8 cellular contexts compared by ENCODE assay signal in the genomic region with DNA sequence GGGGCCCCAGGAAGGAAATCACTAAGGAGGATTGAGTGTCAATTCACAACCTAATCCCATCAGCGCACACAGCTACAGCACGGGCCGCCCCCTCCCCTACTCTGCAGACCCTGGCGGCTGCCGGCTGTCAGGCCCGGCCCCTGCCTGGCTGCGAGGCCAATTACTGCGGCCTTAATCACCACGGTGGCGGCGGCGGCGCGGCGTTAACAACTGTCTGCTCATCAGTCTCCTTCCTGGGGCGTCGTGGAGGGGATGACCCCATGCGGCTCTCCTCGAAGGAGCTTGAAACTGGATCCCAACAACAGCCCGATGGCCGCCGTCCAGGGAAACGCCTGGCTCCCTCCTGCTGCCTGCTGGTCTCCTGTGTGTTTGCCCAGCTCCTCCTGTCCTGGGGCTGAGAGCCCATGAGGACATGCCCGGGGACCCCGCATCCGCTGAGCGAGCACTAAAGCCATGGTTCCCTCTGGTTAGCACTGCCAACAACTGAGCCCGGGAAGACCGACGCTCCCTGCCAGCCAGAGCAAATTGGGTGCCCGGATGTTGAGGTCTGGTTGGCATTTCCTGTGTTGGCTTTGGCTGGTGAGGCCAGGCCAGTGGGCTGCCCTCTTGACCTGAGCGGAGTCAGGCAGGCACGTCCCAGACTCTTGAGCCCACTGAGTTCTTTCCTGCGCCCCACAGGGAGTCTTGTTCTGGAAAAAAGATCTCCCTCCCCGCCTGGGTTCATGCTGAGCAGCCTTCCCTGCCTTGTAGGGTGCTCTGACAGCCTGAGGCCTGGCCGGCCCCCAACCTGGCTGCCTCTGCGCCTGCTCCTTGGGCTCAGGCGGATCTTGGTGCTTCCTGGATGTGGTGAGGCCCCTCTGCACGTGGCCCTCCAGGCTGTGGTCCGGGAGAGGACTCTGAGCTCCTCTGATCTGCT. TPM values are rescaled to one million over a fixed set of nuclear protein-coding genes. Genes with fewer than 3 reads are reported as not detected.
DNase-seq lines count a peak whose midpoint lies in the region; ATAC-seq and FAIRE-seq lines count a peak whose summit lies in the region.
"Had no signal": no experiment of that assay in that cellular context is flagged by ENCODE, and none has a peak within 500 bp of the region (broad histone marks: within the 10 kb centered on the region; RNA-seq: fewer than 3 reads in every experiment).

No MANE protein-coding gene starts in this region.

- DNase-seq in HS-27A (ENCODE audit: low read depth), result peak; percentile 87
- peak; percentile 76 for DNase-seq in RCC 7860 (ENCODE audit: low spot score)
- DNase-seq in fibroblast of the conjunctiva (ENCODE audit: low read depth), result peak; percentile 51
- DNase-seq in sciatic nerve (ENCODE audit: low spot score), result no peak
- no peak for DNase-seq in epidermal melanocyte (ENCODE audit: insufficient read length, low spot score)
- DNase-seq: occipital lobe had no signal

- intact Hi-C loops in sciatic nerve (cut with DNase I), result no loop called here

- peak; percentile 4 for ATAC-seq in sciatic nerve
- ATAC-seq in GM19023 (IDR thresholded peaks at IDR 0.05; ENCODE audit: unreplicated experiment), result no peak
- ATAC-seq in HG03469 (IDR thresholded peaks at IDR 0.05; ENCODE audit: unreplicated experiment), result no peak

- peak; percentile 62 for FAIRE-seq in RCC 7860 (lab: Jason Lieb, UNC)

RNA-seq across cellular contexts. Expression of a gene that starts 21.7 kb away (rescaled TPM):
- 30.8 TPM for total RNA-seq in sciatic nerve

RNA-seq across cellular contexts. Expression of a gene that starts 25.6 kb away (rescaled TPM):
- 12.4 TPM for total RNA-seq in sciatic nerve

RNA-seq across cellular contexts. Expression of a gene that starts 57.9 kb away (rescaled TPM):
- total RNA-seq in sciatic nerve, result 4.7 TPM

Comparison
In these comparisons a context has a peak if more than half of its experiments do, and no peak if none do; other contexts are left out.
1. DNase-seq: peak in HS-27A (single experiment), RCC 7860 (single experiment) and fibroblast of the conjunctiva (single experiment); none in sciatic nerve (single experiment) and epidermal melanocyte (single experiment).